Comparison of ENCODE assay signal across 1 cellular context in the genomic region with DNA sequence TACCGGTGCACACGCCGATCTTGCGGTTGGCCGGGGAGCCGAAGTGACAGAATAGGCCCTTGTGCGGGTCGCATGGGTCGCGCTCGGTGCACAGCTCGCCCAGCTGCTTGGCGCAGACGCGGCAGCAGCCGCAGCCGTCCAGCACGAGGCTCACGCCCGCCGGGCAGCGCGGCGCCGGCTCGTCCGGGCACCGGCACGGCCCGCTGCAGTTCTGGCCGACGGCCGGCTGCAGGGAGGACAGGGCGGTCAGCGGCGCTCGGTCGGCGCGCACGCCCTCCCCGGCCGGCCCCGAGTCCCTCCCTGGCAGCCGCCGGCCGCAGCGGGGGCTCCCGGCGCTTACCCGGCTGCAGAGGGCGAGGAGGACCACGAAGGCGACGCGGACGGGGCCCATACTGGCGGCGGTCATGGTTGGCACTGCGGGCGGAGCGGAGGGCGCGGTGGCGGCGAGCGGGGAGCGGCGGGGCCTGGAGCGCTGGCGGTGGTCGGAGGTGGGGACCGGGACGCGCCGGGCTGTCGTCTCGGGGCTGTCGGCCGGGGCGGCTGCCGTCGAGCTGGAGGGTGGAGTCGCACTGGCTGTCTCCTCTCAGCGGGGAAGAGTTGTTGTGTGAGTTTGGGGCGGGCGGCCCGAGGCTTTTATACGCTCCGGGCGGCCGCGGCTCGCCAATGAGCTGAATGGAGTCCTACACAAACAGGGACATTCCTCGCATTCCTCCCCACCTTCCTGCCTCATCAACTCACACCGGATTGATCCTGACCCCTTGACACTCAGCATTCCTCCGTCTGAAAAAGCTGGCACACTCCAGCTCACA.
TF ChIP-seq lines count a peak whose summit lies in the region.

A gene with protein sequence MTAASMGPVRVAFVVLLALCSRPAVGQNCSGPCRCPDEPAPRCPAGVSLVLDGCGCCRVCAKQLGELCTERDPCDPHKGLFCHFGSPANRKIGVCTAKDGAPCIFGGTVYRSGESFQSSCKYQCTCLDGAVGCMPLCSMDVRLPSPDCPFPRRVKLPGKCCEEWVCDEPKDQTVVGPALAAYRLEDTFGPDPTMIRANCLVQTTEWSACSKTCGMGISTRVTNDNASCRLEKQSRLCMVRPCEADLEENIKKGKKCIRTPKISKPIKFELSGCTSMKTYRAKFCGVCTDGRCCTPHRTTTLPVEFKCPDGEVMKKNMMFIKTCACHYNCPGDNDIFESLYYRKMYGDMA (minus strand): TSS at position 606 of the 809 bp plus-strand sequence. CDS start 200 bp downstream, at position 406.

TF ChIP-seq in HepG2, 621 proteins besides CTCF, POLR2A, EP300 and RAD21 (continued from another document and continues in another):
- TF ChIP-seq, protein P1, sequence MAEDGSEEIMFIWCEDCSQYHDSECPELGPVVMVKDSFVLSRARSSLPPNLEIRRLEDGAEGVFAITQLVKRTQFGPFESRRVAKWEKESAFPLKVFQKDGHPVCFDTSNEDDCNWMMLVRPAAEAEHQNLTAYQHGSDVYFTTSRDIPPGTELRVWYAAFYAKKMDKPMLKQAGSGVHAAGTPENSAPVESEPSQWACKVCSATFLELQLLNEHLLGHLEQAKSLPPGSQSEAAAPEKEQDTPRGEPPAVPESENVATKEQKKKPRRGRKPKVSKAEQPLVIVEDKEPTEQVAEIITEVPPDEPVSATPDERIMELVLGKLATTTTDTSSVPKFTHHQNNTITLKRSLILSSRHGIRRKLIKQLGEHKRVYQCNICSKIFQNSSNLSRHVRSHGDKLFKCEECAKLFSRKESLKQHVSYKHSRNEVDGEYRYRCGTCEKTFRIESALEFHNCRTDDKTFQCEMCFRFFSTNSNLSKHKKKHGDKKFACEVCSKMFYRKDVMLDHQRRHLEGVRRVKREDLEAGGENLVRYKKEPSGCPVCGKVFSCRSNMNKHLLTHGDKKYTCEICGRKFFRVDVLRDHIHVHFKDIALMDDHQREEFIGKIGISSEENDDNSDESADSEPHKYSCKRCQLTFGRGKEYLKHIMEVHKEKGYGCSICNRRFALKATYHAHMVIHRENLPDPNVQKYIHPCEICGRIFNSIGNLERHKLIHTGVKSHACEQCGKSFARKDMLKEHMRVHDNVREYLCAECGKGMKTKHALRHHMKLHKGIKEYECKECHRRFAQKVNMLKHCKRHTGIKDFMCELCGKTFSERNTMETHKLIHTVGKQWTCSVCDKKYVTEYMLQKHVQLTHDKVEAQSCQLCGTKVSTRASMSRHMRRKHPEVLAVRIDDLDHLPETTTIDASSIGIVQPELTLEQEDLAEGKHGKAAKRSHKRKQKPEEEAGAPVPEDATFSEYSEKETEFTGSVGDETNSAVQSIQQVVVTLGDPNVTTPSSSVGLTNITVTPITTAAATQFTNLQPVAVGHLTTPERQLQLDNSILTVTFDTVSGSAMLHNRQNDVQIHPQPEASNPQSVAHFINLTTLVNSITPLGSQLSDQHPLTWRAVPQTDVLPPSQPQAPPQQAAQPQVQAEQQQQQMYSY (CRISPR knock-in tag; IDR thresholded peaks at IDR 0.05): no peak; the same call in 1 of the 2 replicates
- TF ChIP-seq, protein P2, sequence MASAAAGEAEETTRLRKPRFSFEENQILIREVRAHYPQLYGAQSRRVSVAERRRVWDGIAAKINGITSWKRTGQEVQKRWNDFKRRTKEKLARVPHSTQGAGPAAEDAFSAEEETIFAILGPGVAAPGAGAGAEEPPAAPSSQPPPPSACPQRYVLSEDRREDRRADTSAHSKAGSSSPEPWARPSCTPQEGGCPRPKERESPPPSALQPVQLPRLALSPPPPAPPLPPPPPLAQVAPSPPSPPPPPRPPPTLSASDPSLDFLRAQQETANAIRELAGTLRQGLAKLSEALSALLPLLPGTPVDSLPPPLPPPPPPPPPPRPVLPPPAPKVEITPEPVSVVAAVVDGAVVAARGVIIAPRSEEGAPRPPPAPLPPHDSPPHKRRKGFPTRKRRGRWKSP (CRISPR knock-in tag; IDR thresholded peaks at IDR 0.05): peak; percentile 78; the same call in 1 of the 2 replicates
- TF ChIP-seq ZNF749 (CRISPR knock-in tag; IDR thresholded peaks at IDR 0.05; ENCODE audit: borderline replicate concordance) (peak; percentile 99), MZF1 (CRISPR knock-in tag; IDR thresholded peaks at IDR 0.05; ENCODE audit: borderline replicate concordance) (no peak), HNRNPL (IDR thresholded peaks at IDR 0.05; ENCODE audit: low read depth, low read length) (peak; percentile 38; the same call in 1 of the 2 replicates), MIER2 (CRISPR knock-in tag; IDR thresholded peaks at IDR 0.05) (0 out of 2 replicates have a peak, but pooled peaks have one; percentile 58), RBM22 (optimal IDR thresholded peaks at IDR 0.05; ENCODE audit: low read length) (peak; percentile 34), TCF7L2 (IDR thresholded peaks at IDR 0.05; ENCODE audit: low read depth, low read length) (no peak), CCAR2 (optimal IDR thresholded peaks at IDR 0.05; ENCODE audit: low read depth, low read length) (peak; percentile 93), FLYWCH1 (CRISPR knock-in tag; IDR thresholded peaks at IDR 0.05) (peak; percentile 16; the same call in 1 of the 2 replicates), POLR2AphosphoS5 (IDR thresholded peaks at IDR 0.05; ENCODE audit: low read depth, low read length) (peak; percentile 99), ZFP37 (CRISPR knock-in tag; IDR thresholded peaks at IDR 0.05; ENCODE audit: borderline replicate concordance) (peak; percentile 91), ZNF326 (CRISPR knock-in tag; IDR thresholded peaks at IDR 0.05; ENCODE audit: borderline replicate concordance) (no peak), ZFP36L1 (CRISPR knock-in tag; IDR thresholded peaks at IDR 0.05) (peak; percentile 78), SRF (IDR thresholded peaks at IDR 0.05; ENCODE audit: low read depth, low read length) (no peak), ZNF263 (CRISPR knock-in tag; IDR thresholded peaks at IDR 0.05) (peak; percentile 68), RXRB (CRISPR knock-in tag; IDR thresholded peaks at IDR 0.05; ENCODE audit: borderline replicate concordance) (peak; percentile 91), ZNF644 (CRISPR knock-in tag; IDR thresholded peaks at IDR 0.05; ENCODE audit: low read depth) (no peak), SP4 (CRISPR knock-in tag; IDR thresholded peaks at IDR 0.05) (0 out of 2 replicates have a peak, but pooled peaks have one; percentile 37), RORA (CRISPR knock-in tag; IDR thresholded peaks at IDR 0.05) (no peak), SOX6 (IDR thresholded peaks at IDR 0.05) (no peak), SOX6 (CRISPR knock-in tag; IDR thresholded peaks at IDR 0.05) (peak; percentile 97), SIX1 (CRISPR knock-in tag; IDR thresholded peaks at IDR 0.05; ENCODE audit: borderline replicate concordance) (peak; percentile 73; the same call in 1 of the 2 replicates)
- TF ChIP-seq, protein P3, sequence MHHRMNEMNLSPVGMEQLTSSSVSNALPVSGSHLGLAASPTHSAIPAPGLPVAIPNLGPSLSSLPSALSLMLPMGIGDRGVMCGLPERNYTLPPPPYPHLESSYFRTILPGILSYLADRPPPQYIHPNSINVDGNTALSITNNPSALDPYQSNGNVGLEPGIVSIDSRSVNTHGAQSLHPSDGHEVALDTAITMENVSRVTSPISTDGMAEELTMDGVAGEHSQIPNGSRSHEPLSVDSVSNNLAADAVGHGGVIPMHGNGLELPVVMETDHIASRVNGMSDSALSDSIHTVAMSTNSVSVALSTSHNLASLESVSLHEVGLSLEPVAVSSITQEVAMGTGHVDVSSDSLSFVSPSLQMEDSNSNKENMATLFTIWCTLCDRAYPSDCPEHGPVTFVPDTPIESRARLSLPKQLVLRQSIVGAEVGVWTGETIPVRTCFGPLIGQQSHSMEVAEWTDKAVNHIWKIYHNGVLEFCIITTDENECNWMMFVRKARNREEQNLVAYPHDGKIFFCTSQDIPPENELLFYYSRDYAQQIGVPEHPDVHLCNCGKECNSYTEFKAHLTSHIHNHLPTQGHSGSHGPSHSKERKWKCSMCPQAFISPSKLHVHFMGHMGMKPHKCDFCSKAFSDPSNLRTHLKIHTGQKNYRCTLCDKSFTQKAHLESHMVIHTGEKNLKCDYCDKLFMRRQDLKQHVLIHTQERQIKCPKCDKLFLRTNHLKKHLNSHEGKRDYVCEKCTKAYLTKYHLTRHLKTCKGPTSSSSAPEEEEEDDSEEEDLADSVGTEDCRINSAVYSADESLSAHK (CRISPR knock-in tag; IDR thresholded peaks at IDR 0.05; ENCODE audit: borderline replicate concordance): peak; percentile 72; the same call in 1 of the 2 replicates
- TF ChIP-seq, protein P4, sequence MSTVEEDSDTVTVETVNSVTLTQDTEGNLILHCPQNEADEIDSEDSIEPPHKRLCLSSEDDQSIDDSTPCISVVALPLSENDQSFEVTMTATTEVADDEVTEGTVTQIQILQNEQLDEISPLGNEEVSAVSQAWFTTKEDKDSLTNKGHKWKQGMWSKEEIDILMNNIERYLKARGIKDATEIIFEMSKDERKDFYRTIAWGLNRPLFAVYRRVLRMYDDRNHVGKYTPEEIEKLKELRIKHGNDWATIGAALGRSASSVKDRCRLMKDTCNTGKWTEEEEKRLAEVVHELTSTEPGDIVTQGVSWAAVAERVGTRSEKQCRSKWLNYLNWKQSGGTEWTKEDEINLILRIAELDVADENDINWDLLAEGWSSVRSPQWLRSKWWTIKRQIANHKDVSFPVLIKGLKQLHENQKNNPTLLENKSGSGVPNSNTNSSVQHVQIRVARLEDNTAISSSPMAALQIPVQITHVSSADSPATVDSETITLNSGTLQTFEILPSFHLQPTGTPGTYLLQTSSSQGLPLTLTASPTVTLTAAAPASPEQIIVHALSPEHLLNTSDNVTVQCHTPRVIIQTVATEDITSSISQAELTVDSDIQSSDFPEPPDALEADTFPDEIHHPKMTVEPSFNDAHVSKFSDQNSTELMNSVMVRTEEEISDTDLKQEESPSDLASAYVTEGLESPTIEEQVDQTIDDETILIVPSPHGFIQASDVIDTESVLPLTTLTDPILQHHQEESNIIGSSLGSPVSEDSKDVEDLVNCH (CRISPR knock-in tag; IDR thresholded peaks at IDR 0.05): no peak
- TF ChIP-seq, protein P5, sequence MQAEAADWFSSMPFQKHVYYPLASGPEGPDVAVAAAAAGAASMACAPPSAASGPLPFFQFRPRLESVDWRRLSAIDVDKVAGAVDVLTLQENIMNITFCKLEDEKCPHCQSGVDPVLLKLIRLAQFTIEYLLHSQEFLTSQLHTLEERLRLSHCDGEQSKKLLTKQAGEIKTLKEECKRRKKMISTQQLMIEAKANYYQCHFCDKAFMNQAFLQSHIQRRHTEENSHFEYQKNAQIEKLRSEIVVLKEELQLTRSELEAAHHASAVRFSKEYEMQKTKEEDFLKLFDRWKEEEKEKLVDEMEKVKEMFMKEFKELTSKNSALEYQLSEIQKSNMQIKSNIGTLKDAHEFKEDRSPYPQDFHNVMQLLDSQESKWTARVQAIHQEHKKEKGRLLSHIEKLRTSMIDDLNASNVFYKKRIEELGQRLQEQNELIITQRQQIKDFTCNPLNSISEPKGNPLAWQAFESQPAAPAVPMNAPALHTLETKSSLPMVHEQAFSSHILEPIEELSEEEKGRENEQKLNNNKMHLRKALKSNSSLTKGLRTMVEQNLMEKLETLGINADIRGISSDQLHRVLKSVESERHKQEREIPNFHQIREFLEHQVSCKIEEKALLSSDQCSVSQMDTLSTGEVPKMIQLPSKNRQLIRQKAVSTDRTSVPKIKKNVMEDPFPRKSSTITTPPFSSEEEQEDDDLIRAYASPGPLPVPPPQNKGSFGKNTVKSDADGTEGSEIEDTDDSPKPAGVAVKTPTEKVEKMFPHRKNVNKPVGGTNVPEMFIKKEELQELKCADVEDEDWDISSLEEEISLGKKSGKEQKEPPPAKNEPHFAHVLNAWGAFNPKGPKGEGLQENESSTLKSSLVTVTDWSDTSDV (CRISPR knock-in tag; IDR thresholded peaks at IDR 0.05): peak; percentile 77; the same call in 1 of the 2 replicates
- TF ChIP-seq, protein P6, sequence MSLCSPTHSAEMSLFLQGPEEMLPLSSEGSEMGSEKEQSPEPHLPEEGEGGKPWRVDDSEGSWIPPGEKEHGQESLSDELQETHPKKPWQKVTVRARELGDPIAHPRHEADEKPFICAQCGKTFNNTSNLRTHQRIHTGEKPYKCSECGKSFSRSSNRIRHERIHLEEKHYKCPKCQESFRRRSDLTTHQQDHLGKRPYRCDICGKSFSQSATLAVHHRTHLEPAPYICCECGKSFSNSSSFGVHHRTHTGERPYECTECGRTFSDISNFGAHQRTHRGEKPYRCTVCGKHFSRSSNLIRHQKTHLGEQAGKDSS (CRISPR knock-in tag; IDR thresholded peaks at IDR 0.05; ENCODE audit: borderline replicate concordance, low read depth): peak; percentile 63
- TF ChIP-seq, protein P7, sequence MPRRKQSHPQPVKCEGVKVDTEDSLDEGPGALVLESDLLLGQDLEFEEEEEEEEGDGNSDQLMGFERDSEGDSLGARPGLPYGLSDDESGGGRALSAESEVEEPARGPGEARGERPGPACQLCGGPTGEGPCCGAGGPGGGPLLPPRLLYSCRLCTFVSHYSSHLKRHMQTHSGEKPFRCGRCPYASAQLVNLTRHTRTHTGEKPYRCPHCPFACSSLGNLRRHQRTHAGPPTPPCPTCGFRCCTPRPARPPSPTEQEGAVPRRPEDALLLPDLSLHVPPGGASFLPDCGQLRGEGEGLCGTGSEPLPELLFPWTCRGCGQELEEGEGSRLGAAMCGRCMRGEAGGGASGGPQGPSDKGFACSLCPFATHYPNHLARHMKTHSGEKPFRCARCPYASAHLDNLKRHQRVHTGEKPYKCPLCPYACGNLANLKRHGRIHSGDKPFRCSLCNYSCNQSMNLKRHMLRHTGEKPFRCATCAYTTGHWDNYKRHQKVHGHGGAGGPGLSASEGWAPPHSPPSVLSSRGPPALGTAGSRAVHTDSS (CRISPR knock-in tag; conservative IDR thresholded peaks at IDR 0.05): peak; percentile 98
- TF ChIP-seq, protein P8, sequence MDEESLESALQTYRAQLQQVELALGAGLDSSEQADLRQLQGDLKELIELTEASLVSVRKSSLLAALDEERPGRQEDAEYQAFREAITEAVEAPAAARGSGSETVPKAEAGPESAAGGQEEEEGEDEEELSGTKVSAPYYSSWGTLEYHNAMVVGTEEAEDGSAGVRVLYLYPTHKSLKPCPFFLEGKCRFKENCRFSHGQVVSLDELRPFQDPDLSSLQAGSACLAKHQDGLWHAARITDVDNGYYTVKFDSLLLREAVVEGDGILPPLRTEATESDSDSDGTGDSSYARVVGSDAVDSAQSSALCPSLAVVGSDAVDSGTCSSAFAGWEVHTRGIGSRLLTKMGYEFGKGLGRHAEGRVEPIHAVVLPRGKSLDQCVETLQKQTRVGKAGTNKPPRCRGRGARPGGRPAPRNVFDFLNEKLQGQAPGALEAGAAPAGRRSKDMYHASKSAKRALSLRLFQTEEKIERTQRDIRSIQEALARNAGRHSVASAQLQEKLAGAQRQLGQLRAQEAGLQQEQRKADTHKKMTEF (CRISPR knock-in tag; IDR thresholded peaks at IDR 0.05): peak; percentile 97
- TF ChIP-seq, protein P9, sequence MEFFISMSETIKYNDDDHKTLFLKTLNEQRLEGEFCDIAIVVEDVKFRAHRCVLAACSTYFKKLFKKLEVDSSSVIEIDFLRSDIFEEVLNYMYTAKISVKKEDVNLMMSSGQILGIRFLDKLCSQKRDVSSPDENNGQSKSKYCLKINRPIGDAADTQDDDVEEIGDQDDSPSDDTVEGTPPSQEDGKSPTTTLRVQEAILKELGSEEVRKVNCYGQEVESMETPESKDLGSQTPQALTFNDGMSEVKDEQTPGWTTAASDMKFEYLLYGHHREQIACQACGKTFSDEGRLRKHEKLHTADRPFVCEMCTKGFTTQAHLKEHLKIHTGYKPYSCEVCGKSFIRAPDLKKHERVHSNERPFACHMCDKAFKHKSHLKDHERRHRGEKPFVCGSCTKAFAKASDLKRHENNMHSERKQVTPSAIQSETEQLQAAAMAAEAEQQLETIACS (CRISPR knock-in tag; IDR thresholded peaks at IDR 0.05): no peak
- TF ChIP-seq, protein P10, sequence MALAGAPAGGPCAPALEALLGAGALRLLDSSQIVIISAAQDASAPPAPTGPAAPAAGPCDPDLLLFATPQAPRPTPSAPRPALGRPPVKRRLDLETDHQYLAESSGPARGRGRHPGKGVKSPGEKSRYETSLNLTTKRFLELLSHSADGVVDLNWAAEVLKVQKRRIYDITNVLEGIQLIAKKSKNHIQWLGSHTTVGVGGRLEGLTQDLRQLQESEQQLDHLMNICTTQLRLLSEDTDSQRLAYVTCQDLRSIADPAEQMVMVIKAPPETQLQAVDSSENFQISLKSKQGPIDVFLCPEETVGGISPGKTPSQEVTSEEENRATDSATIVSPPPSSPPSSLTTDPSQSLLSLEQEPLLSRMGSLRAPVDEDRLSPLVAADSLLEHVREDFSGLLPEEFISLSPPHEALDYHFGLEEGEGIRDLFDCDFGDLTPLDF (CRISPR knock-in tag; IDR thresholded peaks at IDR 0.05): peak; percentile 40; the same call in 1 of the 2 replicates
